In the genomic region with DNA sequence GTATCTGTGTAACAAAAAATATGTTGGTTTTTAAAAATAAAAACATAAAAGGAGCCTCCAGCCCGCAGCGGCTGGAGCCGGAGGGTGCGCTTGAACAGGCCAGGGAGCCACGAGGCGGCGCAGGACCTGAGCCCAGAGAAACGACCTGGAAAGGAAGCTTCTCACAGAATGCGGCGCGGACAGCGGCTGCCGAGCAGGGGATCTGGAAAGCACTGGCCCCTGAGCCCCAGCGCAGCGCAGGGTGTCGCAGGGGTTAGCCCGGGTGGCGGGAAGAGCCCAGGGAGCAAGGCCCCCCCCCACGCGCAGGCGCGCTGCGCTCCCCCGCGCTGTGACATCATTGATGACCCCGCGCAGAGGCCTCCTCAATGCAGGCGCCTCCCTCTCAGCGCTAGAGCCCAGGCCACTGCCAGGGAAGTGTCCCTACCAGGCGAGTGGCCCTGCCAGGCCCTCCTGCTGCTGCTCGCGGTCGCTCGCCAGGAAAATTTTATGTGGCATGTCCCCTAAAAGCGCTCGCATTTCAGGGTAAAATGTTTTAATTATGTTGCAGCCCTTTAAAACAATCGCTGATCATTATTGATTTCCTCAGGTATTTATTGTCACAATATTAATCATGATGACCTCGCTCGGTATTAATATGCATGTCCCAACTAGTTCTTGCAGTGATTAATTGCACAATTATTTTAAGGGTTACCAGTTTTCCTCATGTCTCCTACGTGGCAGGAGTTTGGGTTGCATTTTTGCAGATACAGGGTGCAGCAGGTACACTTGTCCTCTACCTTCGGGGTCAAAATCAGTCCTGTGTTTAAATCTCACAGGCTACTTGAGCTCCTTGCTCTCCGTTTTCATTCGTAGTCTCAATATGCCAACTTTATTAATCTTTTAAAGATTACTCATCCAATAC, we compare ENCODE assay signal across 1 cellular context.
TF ChIP-seq lines count a peak whose summit lies in the region.

No MANE protein-coding gene starts in this region.

TF ChIP-seq in K562, 482 proteins besides CTCF, POLR2A, EP300 and RAD21 (continued from another document and continues in another):
- TF ChIP-seq, protein P1, sequence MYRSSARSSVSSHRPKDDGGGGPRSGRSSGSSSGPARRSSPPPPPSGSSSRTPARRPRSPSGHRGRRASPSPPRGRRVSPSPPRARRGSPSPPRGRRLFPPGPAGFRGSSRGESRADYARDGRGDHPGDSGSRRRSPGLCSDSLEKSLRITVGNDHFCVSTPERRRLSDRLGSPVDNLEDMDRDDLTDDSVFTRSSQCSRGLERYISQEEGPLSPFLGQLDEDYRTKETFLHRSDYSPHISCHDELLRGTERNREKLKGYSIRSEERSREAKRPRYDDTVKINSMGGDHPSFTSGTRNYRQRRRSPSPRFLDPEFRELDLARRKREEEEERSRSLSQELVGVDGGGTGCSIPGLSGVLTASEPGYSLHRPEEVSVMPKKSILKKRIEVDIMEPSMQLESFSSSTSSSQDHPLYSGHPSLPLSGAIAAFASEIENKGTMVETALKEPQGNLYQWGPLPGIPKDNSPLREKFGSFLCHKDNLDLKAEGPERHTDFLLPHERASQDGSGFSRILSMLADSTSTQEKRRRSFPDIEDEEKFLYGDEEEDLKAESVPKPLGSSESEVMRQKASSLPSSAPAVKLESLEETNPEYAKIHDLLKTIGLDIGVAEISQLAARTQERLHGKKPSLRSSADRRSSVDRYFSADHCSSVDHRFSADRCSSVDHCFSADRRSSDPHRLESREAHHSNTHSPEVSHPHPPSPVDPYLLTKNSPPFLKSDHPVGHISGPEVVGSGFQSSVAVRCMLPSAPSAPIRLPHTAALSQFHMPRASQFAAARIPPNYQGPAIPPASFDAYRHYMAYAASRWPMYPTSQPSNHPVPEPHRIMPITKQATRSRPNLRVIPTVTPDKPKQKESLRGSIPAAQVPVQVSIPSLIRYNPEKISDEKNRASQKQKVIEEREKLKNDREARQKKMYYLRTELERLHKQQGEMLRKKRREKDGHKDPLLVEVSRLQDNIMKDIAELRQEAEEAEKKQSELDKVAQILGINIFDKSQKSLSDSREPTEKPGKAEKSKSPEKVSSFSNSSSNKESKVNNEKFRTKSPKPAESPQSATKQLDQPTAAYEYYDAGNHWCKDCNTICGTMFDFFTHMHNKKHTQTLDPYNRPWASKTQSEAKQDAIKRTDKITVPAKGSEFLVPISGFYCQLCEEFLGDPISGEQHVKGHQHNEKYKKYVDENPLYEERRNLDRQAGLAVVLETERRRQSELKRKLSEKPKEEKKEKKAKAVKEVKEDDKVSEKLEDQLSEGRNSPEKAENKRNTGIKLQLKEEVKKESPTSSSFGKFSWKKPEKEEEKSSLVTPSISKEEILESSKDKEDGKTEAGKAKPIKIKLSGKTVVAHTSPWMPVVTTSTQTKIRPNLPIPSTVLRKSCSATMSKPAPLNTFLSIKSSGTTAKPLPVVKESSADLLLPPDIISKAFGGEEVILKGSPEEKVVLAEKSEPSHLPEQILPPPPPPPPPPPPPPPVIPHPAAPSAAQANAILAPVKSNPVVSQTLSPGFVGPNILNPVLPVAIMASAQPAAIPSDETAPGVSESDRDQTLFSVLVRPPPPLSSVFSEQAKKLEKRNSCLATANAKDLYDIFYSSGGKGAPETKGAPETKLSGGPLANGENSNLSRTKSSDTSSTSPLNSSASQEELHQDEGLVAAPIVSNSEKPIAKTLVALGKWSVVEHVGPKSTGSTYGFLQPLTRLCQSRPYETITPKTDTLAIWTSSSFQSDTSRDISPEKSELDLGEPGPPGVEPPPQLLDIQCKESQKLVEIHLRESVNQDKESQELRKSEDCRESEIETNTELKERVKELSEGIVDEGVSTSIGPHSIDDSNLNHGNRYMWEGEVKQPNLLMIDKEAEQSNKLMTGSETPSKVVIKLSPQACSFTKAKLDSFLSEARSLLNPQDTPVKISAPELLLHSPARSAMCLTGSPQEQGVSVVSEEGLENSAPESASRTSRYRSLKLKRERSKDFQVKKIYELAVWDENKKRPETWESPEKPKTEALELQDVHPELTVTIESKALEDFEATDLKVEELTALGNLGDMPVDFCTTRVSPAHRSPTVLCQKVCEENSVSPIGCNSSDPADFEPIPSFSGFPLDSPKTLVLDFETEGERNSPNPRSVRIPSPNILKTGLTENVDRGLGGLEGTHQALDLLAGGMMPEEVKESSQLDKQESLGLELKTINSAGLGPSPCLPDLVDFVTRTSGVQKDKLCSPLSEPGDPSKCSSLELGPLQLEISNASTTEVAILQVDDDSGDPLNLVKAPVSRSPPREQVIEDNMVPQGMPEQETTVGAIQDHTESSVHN (IDR thresholded peaks at IDR 0.05; ENCODE audit: borderline replicate concordance in 1 of 2, low read depth in 1 of 2): no peak
- peak; percentile 94 for TF ChIP-seq HMGN3 (IDR thresholded peaks at IDR 0.05; ENCODE audit: borderline replicate concordance, extremely low read depth, insufficient read length, low read depth, low read length)
- TF ChIP-seq, protein P2, sequence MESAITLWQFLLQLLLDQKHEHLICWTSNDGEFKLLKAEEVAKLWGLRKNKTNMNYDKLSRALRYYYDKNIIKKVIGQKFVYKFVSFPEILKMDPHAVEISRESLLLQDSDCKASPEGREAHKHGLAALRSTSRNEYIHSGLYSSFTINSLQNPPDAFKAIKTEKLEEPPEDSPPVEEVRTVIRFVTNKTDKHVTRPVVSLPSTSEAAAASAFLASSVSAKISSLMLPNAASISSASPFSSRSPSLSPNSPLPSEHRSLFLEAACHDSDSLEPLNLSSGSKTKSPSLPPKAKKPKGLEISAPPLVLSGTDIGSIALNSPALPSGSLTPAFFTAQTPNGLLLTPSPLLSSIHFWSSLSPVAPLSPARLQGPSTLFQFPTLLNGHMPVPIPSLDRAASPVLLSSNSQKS (CRISPR knock-in tag; IDR thresholded peaks at IDR 0.05): no peak
- no peak for TF ChIP-seq CBX5 (IDR thresholded peaks at IDR 0.05; ENCODE audit: borderline replicate concordance, low read depth)
- TF ChIP-seq KLF16 (IDR thresholded peaks at IDR 0.05): no peak
- TF ChIP-seq KDM5B (IDR thresholded peaks at IDR 0.05; ENCODE audit: insufficient replicate concordance, low read depth, low read length): no peak
- no peak for TF ChIP-seq STAG1 (CRISPR knock-in tag; IDR thresholded peaks at IDR 0.05; ENCODE audit: borderline replicate concordance)
- TF ChIP-seq NRF1 (conservative IDR thresholded peaks at IDR 0.05 in 1 of 2, IDR thresholded peaks at IDR 0.05 in 1 of 2): peak; percentile 93 to 94
- TF ChIP-seq ZNF174 (CRISPR knock-in tag; IDR thresholded peaks at IDR 0.05): no peak
- TF ChIP-seq, protein P3, sequence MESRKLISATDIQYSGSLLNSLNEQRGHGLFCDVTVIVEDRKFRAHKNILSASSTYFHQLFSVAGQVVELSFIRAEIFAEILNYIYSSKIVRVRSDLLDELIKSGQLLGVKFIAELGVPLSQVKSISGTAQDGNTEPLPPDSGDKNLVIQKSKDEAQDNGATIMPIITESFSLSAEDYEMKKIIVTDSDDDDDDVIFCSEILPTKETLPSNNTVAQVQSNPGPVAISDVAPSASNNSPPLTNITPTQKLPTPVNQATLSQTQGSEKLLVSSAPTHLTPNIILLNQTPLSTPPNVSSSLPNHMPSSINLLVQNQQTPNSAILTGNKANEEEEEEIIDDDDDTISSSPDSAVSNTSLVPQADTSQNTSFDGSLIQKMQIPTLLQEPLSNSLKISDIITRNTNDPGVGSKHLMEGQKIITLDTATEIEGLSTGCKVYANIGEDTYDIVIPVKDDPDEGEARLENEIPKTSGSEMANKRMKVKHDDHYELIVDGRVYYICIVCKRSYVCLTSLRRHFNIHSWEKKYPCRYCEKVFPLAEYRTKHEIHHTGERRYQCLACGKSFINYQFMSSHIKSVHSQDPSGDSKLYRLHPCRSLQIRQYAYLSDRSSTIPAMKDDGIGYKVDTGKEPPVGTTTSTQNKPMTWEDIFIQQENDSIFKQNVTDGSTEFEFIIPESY (CRISPR knock-in tag; IDR thresholded peaks at IDR 0.05): 0 out of 2 replicates have a peak, but pooled peaks have one; percentile 48
- no peak for TF ChIP-seq EGR1 (conservative IDR thresholded peaks at IDR 0.05)
- TF ChIP-seq ZNF3 (CRISPR knock-in tag; IDR thresholded peaks at IDR 0.05): no peak
- no peak for TF ChIP-seq MEF2D (tag; conservative IDR thresholded peaks at IDR 0.05; ENCODE audit: low read depth)
- no peak for TF ChIP-seq ZNF830 (CRISPR knock-in tag; IDR thresholded peaks at IDR 0.05)
- TF ChIP-seq, protein P4, sequence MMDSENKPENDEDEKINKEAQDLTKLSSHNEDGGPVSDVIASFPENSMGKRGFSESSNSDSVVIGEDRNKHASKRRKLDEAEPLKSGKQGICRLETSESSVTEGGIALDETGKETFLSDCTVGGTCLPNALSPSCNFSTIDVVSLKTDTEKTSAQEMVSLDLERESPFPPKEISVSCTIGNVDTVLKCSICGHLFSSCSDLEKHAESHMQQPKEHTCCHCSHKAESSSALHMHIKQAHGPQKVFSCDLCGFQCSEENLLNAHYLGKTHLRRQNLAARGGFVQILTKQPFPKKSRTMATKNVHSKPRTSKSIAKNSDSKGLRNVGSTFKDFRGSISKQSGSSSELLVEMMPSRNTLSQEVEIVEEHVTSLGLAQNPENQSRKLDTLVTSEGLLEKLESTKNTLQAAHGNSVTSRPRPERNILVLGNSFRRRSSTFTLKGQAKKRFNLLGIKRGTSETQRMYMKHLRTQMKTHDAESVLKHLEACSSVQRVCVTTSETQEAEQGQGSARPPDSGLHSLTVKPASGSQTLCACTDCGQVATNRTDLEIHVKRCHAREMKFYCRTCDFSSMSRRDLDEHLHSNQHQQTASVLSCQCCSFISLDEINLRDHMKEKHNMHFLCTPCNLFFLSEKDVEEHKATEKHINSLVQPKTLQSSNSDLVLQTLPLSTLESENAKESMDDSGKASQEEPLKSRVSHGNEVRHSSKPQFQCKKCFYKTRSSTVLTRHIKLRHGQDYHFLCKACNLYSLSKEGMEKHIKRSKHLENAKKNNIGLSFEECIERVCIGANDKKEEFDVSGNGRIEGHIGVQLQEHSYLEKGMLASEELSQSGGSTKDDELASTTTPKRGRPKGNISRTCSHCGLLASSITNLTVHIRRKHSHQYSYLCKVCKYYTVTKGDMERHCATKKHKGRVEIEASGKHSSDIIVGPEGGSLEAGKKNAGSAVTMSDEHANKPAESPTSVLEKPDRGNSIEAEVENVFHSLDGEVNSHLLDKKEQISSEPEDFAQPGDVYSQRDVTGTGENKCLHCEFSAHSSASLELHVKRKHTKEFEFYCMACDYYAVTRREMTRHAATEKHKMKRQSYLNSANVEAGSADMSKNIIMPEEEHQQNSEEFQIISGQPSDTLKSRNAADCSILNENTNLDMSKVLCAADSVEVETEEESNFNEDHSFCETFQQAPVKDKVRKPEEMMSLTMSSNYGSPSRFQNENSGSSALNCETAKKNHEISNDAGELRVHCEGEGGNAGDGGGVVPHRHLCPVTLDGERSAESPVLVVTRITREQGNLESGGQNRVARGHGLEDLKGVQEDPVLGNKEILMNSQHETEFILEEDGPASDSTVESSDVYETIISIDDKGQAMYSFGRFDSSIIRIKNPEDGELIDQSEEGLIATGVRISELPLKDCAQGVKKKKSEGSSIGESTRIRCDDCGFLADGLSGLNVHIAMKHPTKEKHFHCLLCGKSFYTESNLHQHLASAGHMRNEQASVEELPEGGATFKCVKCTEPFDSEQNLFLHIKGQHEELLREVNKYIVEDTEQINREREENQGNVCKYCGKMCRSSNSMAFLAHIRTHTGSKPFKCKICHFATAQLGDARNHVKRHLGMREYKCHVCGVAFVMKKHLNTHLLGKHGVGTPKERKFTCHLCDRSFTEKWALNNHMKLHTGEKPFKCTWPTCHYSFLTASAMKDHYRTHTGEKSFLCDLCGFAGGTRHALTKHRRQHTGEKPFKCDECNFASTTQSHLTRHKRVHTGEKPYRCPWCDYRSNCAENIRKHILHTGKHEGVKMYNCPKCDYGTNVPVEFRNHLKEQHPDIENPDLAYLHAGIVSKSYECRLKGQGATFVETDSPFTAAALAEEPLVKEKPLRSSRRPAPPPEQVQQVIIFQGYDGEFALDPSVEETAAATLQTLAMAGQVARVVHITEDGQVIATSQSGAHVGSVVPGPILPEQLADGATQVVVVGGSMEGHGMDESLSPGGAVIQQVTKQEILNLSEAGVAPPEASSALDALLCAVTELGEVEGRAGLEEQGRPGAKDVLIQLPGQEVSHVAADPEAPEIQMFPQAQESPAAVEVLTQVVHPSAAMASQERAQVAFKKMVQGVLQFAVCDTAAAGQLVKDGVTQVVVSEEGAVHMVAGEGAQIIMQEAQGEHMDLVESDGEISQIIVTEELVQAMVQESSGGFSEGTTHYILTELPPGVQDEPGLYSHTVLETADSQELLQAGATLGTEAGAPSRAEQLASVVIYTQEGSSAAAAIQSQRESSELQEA (IDR thresholded peaks at IDR 0.05; ENCODE audit: low read depth): no peak
- TF ChIP-seq PHF8 (IDR thresholded peaks at IDR 0.05; ENCODE audit: borderline replicate concordance, low read length): peak; percentile 30; the same call in 1 of the 2 replicates
- no peak for TF ChIP-seq SLC30A9 (CRISPR knock-in tag; IDR thresholded peaks at IDR 0.05)
- no peak for TF ChIP-seq ZFP1 (CRISPR knock-in tag; IDR thresholded peaks at IDR 0.05)
- TF ChIP-seq ZNF408 (CRISPR knock-in tag; IDR thresholded peaks at IDR 0.05; ENCODE audit: low read depth): no peak
- no peak for TF ChIP-seq ZNF263 (CRISPR knock-in tag; IDR thresholded peaks at IDR 0.05; ENCODE audit: borderline replicate concordance)
- TF ChIP-seq, protein P5, sequence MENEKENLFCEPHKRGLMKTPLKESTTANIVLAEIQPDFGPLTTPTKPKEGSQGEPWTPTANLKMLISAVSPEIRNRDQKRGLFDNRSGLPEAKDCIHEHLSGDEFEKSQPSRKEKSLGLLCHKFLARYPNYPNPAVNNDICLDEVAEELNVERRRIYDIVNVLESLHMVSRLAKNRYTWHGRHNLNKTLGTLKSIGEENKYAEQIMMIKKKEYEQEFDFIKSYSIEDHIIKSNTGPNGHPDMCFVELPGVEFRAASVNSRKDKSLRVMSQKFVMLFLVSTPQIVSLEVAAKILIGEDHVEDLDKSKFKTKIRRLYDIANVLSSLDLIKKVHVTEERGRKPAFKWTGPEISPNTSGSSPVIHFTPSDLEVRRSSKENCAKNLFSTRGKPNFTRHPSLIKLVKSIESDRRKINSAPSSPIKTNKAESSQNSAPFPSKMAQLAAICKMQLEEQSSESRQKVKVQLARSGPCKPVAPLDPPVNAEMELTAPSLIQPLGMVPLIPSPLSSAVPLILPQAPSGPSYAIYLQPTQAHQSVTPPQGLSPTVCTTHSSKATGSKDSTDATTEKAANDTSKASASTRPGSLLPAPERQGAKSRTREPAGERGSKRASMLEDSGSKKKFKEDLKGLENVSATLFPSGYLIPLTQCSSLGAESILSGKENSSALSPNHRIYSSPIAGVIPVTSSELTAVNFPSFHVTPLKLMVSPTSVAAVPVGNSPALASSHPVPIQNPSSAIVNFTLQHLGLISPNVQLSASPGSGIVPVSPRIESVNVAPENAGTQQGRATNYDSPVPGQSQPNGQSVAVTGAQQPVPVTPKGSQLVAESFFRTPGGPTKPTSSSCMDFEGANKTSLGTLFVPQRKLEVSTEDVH (IDR thresholded peaks at IDR 0.05; ENCODE audit: low read depth, partially characterized antibody): peak; percentile 80
- peak; percentile 88 for TF ChIP-seq ATF7 (IDR thresholded peaks at IDR 0.05)
- no peak for TF ChIP-seq NFYB (IDR thresholded peaks at IDR 0.05; ENCODE audit: extremely low read depth, insufficient read length)
- peak; percentile 14; the same call in 1 of the 2 replicates for TF ChIP-seq HCFC1 (IDR thresholded peaks at IDR 0.05; ENCODE audit: low read depth, low read length)
- TF ChIP-seq LEF1 (IDR thresholded peaks at IDR 0.05): no peak
- no peak for TF ChIP-seq SREBF1 (IDR thresholded peaks at IDR 0.05; ENCODE audit: borderline replicate concordance, low read depth, low read length)
- TF ChIP-seq ZNF311 (CRISPR knock-in tag; IDR thresholded peaks at IDR 0.05): no peak
- no peak for TF ChIP-seq HNRNPUL1 (IDR thresholded peaks at IDR 0.05; ENCODE audit: low read length)
- no peak for TF ChIP-seq ELF4 (CRISPR knock-in tag; IDR thresholded peaks at IDR 0.05)
- no peak for TF ChIP-seq ILK (tag; IDR thresholded peaks at IDR 0.05; ENCODE audit: borderline replicate concordance, low read depth)
- 0 out of 2 replicates have a peak, but pooled peaks have one; percentile 35 for TF ChIP-seq RNF2 (IDR thresholded peaks at IDR 0.05)
- TF ChIP-seq TRIM24 (IDR thresholded peaks at IDR 0.05): no peak
- no peak for TF ChIP-seq HDAC8 (tag; IDR thresholded peaks at IDR 0.05)
- no peak for TF ChIP-seq ZNF778 (CRISPR knock-in tag; IDR thresholded peaks at IDR 0.05)
- no peak for TF ChIP-seq ZNF57 (CRISPR knock-in tag; IDR thresholded peaks at IDR 0.05)
